In the genomic region with DNA sequence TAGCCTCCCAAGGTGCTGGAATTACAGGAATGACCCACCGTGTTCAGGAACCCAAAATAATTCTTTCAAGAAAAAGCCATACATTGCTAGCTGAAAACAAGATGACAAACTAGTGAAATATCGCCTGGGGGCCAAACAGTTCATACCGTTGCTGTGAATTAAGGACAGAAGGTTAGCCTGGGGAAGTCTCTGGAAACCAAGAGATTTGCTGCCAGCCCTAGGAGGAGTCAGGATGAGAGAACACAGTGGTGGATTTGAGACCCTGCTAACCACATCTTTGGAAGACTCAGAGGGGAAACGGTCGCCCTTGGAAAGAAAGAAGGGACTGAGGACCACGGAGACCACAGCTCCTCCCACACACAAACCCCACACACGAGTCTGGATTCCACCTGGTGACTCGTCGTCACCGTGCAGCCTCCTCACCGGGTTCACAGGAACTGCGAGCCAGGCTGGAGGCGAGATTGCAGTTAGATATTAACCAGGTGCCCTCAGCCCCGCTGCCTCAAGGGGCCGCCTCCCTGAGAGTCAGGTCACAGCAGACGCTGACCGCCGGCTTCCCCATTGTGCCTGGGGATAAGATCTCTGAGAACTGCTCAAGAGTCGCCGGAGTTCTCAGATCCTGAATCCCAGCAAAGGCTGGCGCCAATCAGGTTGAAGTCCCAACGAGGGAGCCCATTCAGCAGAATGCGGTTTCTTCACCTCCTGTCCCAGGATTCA, we compare ENCODE assay signal across 8 cellular contexts. TPM values are rescaled to one million over a fixed set of nuclear protein-coding genes. Genes with fewer than 3 reads are reported as not detected.
DNase-seq lines count a peak whose midpoint lies in the region; ATAC-seq and TF ChIP-seq lines count a peak whose summit lies in the region.
"Not testable (repeated sequence)": the region's sequence is repeated elsewhere in the genome, so short reads cannot be mapped to it uniquely, and the experiment has no call there.

No MANE protein-coding gene starts in this region.

- H3K9ac ChIP-seq in iPS-18a (ENCODE audit: low read length), result peak overlapping the region; percentile 62

- H3K27ac Mint-ChIP-seq in progenitor cell of endocrine pancreas, result peak overlapping the region; percentile 98

- not testable (repeated sequence) for DNase-seq in LNCaP clone FGC (ENCODE audit: low read depth)
- peak; percentile 48 for DNase-seq in WERI-Rb-1
- DNase-seq in cardiac fibroblast (ENCODE audit: low read depth in 2 of 2), result peak in 1 of 2 donors; percentile 10
- peak; percentile 42 for DNase-seq in progenitor cell of endocrine pancreas (ENCODE audit: low spot score, unreplicated experiment)
- peak; percentile 42 for DNase-seq in ureter (ENCODE audit: low spot score)

- H3K9me3 ChIP-seq in WERI-Rb-1 (ENCODE audit: severe bottlenecking); iPS-18a (ENCODE audit: control insufficient read depth, low read depth, low read length): not testable (repeated sequence)

- H3K36me3 Mint-ChIP-seq in progenitor cell of endocrine pancreas (ENCODE audit: insufficient read depth), result peaks cover 16% of the 10 kb centered on the region

- peak overlapping the region; percentile 85 for H3K27ac ChIP-seq in WERI-Rb-1
- not testable (repeated sequence) for H3K27ac ChIP-seq in iPS-18a (ENCODE audit: low read length)

- H3K36me3 ChIP-seq in WERI-Rb-1; iPS-18a (ENCODE audit: control insufficient read depth, low read depth, low read length): not testable (repeated sequence)

- peaks cover 16% of the 10 kb centered on the region for H3K9me3 Mint-ChIP-seq in progenitor cell of endocrine pancreas (ENCODE audit: low read depth)

- H3K4me1 ChIP-seq in iPS-18a (ENCODE audit: control insufficient read depth, low read depth, low read length), result not testable (repeated sequence)

- not testable (repeated sequence) for H3K27me3 ChIP-seq in WERI-Rb-1 (ENCODE audit: insufficient read depth, low read depth, severe bottlenecking); iPS-18a (ENCODE audit: control insufficient read depth, insufficient read depth, low read length)

- H3K4me3 ChIP-seq in GM12875 (ENCODE audit: low read depth, low read length), result peak overlapping the region; percentile 91
- peak overlapping the region; percentile 87 for H3K4me3 ChIP-seq in LNCaP clone FGC (ENCODE audit: low read depth, low read length)
- H3K4me3 ChIP-seq in WERI-Rb-1 (ENCODE audit: low read depth, low read length), result peak overlapping the region; percentile 94
- peak overlapping the region; percentile 79 to 87 for H3K4me3 ChIP-seq in cardiac fibroblast (replicated peaks in 1 of 2; ENCODE audit: low read depth in 2 of 2, low read length in 2 of 2)
- H3K4me3 ChIP-seq in iPS-18a (ENCODE audit: low read length), result peak overlapping the region; percentile 76

- ATAC-seq in HG02571 (IDR thresholded peaks at IDR 0.05; ENCODE audit: unreplicated experiment), result peak; percentile 18

- TF ChIP-seq CTCF in GM12875 (IDR thresholded peaks at IDR 0.05; ENCODE audit: borderline replicate concordance, insufficient read depth, low read depth, low read length); LNCaP clone FGC (IDR thresholded peaks at IDR 0.05; ENCODE audit: control insufficient read depth, extremely low read depth, insufficient read depth); WERI-Rb-1 (IDR thresholded peaks at IDR 0.05; ENCODE audit: low read depth, low read length); cardiac fibroblast (IDR thresholded peaks at IDR 0.05; ENCODE audit: low read depth, low read length); progenitor cell of endocrine pancreas (IDR thresholded peaks at IDR 0.05; ENCODE audit: unreplicated experiment): not testable (repeated sequence)

- peak overlapping the region; percentile 93 for H3K4me3 Mint-ChIP-seq in progenitor cell of endocrine pancreas (ENCODE audit: low read depth)

- not testable (repeated sequence) for H3K4me1 Mint-ChIP-seq in progenitor cell of endocrine pancreas (ENCODE audit: low read depth)

- not testable (repeated sequence) for H3K27me3 Mint-ChIP-seq in progenitor cell of endocrine pancreas

RNA-seq across cellular contexts. Expression of a gene that starts 1.0 kb away (rescaled TPM):
- total RNA-seq in progenitor cell of endocrine pancreas (8.5 and 9.0 TPM in 2 replicates), ureter (10.3 TPM)

RNA-seq across cellular contexts. Expression of a gene that starts 34.6 kb away (rescaled TPM):
- 4.1 and 5.4 TPM in 2 replicates for total RNA-seq in progenitor cell of endocrine pancreas
- total RNA-seq in ureter, result 8.0 TPM

RNA-seq across cellular contexts. Expression of a gene that starts 40.8 kb away (rescaled TPM):
- 13.8 and 14.2 TPM in 2 replicates for total RNA-seq in progenitor cell of endocrine pancreas
- total RNA-seq in ureter, result 10.9 TPM
